In the genomic region with DNA sequence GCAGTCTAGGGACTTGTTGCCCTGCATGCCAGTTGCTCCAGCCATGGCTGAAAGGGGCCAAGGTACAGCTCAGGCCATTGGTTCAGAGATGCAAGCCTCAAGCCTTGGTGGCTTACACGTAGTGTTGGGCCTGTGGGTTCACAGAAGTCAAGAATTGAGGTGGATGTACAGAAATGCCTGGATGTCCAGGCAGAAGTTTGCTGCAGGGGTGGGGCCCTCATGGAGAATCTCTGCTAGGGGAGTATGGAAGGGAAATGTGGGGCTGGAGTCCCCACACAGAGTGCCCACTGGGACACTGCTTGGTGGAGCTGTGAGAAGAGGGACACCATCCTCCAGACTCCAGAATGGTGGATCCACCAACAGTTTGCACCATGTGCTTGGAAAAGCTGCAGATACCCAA, we compare ENCODE assay signal across 28 cellular contexts. TPM values are rescaled to one million over a fixed set of nuclear protein-coding genes. Genes with fewer than 3 reads are reported as not detected.
"Had no signal": no experiment of that assay in that cellular context is flagged by ENCODE, and none has a peak within 500 bp of the region (broad histone marks: within the 10 kb centered on the region; RNA-seq: fewer than 3 reads in every experiment).

No MANE protein-coding gene starts in this region.

- H3K4me1 ChIP-seq: colonic mucosa, esophagus squamous epithelium, gastrocnemius medialis had no signal

- H3K4me3 ChIP-seq: colonic mucosa, dorsolateral prefrontal cortex, esophagus squamous epithelium, gastrocnemius medialis, heart right ventricle, left lung, lower lobe of right lung, mucosa of descending colon had no signal

- DNase-seq: colonic mucosa; cortex of kidney; dermis blood vessel endothelial cell; dorsolateral prefrontal cortex; effector CD4-positive, alpha-beta T cell; effector memory CD4-positive, alpha-beta T cell; erythroblast; esophagus squamous epithelium; foreskin fibroblast; foreskin melanocyte; gastrocnemius medialis; glutamatergic neuron; heart right ventricle; hippocampal formation; left cardiac atrium; left lung; left ventricle myocardium superior; lower lobe of right lung; mesenchymal stem cell; mucosa of descending colon; naive B cell; naive thymus-derived CD8-positive, alpha-beta T cell had no signal

- ATAC-seq: esophagus mucosa; gastrocnemius medialis; heart right ventricle; left cardiac atrium; left lung; left ventricle myocardium superior; lower lobe of right lung; mucosa of descending colon; naive thymus-derived CD8-positive, alpha-beta T cell had no signal

- H3K27ac Mint-ChIP-seq: mesothelial cell of epicardium; naive thymus-derived CD8-positive, alpha-beta T cell had no signal

- FAIRE-seq: endometrium, islet of Langerhans, keratinocyte had no signal

- H3K9me3 ChIP-seq: gastrocnemius medialis had no signal

- H3K4me3 Mint-ChIP-seq: mesothelial cell of epicardium; naive B cell; naive thymus-derived CD8-positive, alpha-beta T cell had no signal

- H3K36me3 ChIP-seq: colonic mucosa, esophagus squamous epithelium, gastrocnemius medialis, heart right ventricle, left lung, lower lobe of right lung had no signal

- H3K27ac ChIP-seq: colonic mucosa, dorsolateral prefrontal cortex, epithelial cell of prostate, esophagus squamous epithelium, gastrocnemius medialis, heart right ventricle, left lung, lower lobe of right lung had no signal

- H3K27me3 ChIP-seq: colonic mucosa, dorsolateral prefrontal cortex, esophagus squamous epithelium, gastrocnemius medialis, heart right ventricle, left lung had no signal

RNA-seq across cellular contexts. Expression of a gene that starts 10.6 kb away (rescaled TPM):
- total RNA-seq: naive thymus-derived CD8-positive, alpha-beta T cell had no signal
- polyA plus RNA-seq: naive thymus-derived CD8-positive, alpha-beta T cell had no signal
